In the genomic region with DNA sequence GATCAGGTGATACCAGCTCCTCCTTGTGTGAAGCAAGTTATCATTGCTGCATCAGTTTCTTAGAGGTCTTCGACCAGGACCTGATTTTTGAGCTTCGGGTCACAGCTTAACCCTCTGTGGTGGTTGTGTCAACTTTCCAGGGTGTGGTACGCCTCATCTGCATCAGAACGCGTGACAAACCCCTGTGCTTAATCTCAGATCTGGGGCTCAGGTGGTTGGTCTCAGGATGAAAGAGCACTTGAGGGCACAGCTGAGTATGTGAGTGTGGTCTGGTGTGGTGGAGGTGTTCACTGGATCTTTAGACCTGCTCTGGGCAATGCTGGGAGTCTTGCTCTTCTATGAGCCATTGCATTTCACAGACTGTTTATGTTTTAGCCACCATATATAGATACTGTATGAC, we compare ENCODE assay signal across 10 cellular contexts.
DNase-seq lines count a peak whose midpoint lies in the region; ATAC-seq and TF ChIP-seq lines count a peak whose summit lies in the region.
"Had no signal": no experiment of that assay in that cellular context is flagged by ENCODE, and none has a peak within 500 bp of the region (broad histone marks: within the 10 kb centered on the region; RNA-seq: fewer than 3 reads in every experiment).

No MANE protein-coding gene starts in this region.

- no peaks in the 10 kb centered on the region for H3K4me1 ChIP-seq in testis

- no peak for TF ChIP-seq POLR2A in testis (IDR thresholded peaks at IDR 0.05)

- no peak overlapping the region for H3K4me3 ChIP-seq in testis
- H3K4me3 ChIP-seq: SJSA1 had no signal

- no peaks in the 10 kb centered on the region for H3K9me3 Mint-ChIP-seq in activated CD8-positive, alpha-beta T cell treated with anti-CD3 and anti-CD28 coated beads, Interleukin-2, amount 10 ng/mL, durations not matched to agents 7 days and 5 days (ENCODE audit: insufficient read depth)
- no peaks in the 10 kb centered on the region for H3K9me3 Mint-ChIP-seq in activated naive CD8-positive, alpha-beta T cell treated with anti-CD3 and anti-CD28 coated beads, Interleukin-2, amount 10 ng/mL, durations not matched to agents 7 days and 5 days
- H3K9me3 Mint-ChIP-seq in glutamatergic neuron (ENCODE audit: unreplicated experiment): no peaks in the 10 kb centered on the region

- peak; percentile 50 for ATAC-seq in HG03457 (IDR thresholded peaks at IDR 0.05; ENCODE audit: unreplicated experiment)
- peak; percentile 83 for ATAC-seq in activated CD8-positive, alpha-beta T cell treated with anti-CD3 and anti-CD28 coated beads, Interleukin-2, amount 10 ng/mL, durations not matched to agents 7 days and 5 days
- peak; percentile 82 for ATAC-seq in activated naive CD8-positive, alpha-beta T cell treated with anti-CD3 and anti-CD28 coated beads, Interleukin-2, amount 10 ng/mL, durations not matched to agents 7 days and 5 days (ENCODE audit: low read depth)

- CTCF ChIA-PET in activated CD8-positive, alpha-beta T cell treated with anti-CD3 and anti-CD28 coated beads, Interleukin-2, amount 10 ng/mL, durations not matched to agents 7 days and 5 days (lab: Charles Lee): interaction anchor here (0.5 to 2.0 kb wide), 12 partner anchors 10 to 378 kb away, joined by 3 to 12 read pairs (median 3); partner anchors contain the start of genes C9orf40, NMRK1 and OSTF1

- no peaks in the 10 kb centered on the region for H3K36me3 ChIP-seq in testis (ENCODE audit: low read depth, missing control alignments)
- H3K36me3 ChIP-seq: SJSA1 had no signal

- H3K27ac Mint-ChIP-seq in activated CD8-positive, alpha-beta T cell treated with anti-CD3 and anti-CD28 coated beads, Interleukin-2, amount 10 ng/mL, durations not matched to agents 7 days and 5 days: peak overlapping the region; percentile 87
- H3K27ac Mint-ChIP-seq in activated naive CD8-positive, alpha-beta T cell treated with anti-CD3 and anti-CD28 coated beads, Interleukin-2, amount 10 ng/mL, durations not matched to agents 7 days and 5 days: peak overlapping the region; percentile 90
- H3K27ac Mint-ChIP-seq in glutamatergic neuron (ENCODE audit: unreplicated experiment): no peak overlapping the region

- WGBS in testis, 2 donors: 97 to 100% methylated on average over 2 to 5 of the region's 5 CpGs

- peak; percentile 84 for DNase-seq in activated CD8-positive, alpha-beta T cell treated with anti-CD3 and anti-CD28 coated beads, Interleukin-2, amount 10 ng/mL, durations not matched to agents 7 days and 5 days
- DNase-seq in activated naive CD8-positive, alpha-beta T cell treated with anti-CD3 and anti-CD28 coated beads, Interleukin-2, amount 10 ng/mL, durations not matched to agents 7 days and 5 days: peak; percentile 56
- peak; percentile 12 to 15 for DNase-seq in stimulated activated CD8-positive, alpha-beta memory T cell treated with anti-CD3 and anti-CD28 coated beads, Interleukin-2, amount 100 ng/mL, for 1 hour (ENCODE audit: low read depth in 2 of 2)
- DNase-seq in testis (no peak), glutamatergic neuron (no peak), NOMO-1 (lab: John Stamatoyannopoulos, UW; ENCODE audit: unreplicated experiment in 2 of 2) (no peak), midbrain (lab: John Stamatoyannopoulos, UW) (no peak)

- no peak for TF ChIP-seq CTCF in testis (IDR thresholded peaks at IDR 0.05)
- TF ChIP-seq CTCF in glutamatergic neuron (IDR thresholded peaks at IDR 0.05; ENCODE audit: partially characterized antibody, unreplicated experiment): no peak

- peaks cover 76% of the 10 kb centered on the region for H3K4me1 Mint-ChIP-seq in activated CD8-positive, alpha-beta T cell treated with anti-CD3 and anti-CD28 coated beads, Interleukin-2, amount 10 ng/mL, durations not matched to agents 7 days and 5 days (ENCODE audit: low read depth)
- peaks cover 54% of the 10 kb centered on the region for H3K4me1 Mint-ChIP-seq in activated naive CD8-positive, alpha-beta T cell treated with anti-CD3 and anti-CD28 coated beads, Interleukin-2, amount 10 ng/mL, durations not matched to agents 7 days and 5 days
- no peaks in the 10 kb centered on the region for H3K4me1 Mint-ChIP-seq in glutamatergic neuron (ENCODE audit: low read depth, unreplicated experiment)

- no peaks in the 10 kb centered on the region for H3K9me3 ChIP-seq in testis
- H3K9me3 ChIP-seq: SJSA1 had no signal

- H3K27ac ChIP-seq in testis: no peak overlapping the region
- H3K27ac ChIP-seq: C4-2B, SJSA1 had no signal

- H3K4me3 Mint-ChIP-seq in activated CD8-positive, alpha-beta T cell treated with anti-CD3 and anti-CD28 coated beads, Interleukin-2, amount 10 ng/mL, durations not matched to agents 7 days and 5 days: peak overlapping the region; percentile 46
- peak overlapping the region; percentile 60 for H3K4me3 Mint-ChIP-seq in activated naive CD8-positive, alpha-beta T cell treated with anti-CD3 and anti-CD28 coated beads, Interleukin-2, amount 10 ng/mL, durations not matched to agents 7 days and 5 days
- no peak overlapping the region for H3K4me3 Mint-ChIP-seq in glutamatergic neuron (ENCODE audit: unreplicated experiment)

- POLR2A ChIA-PET in activated CD8-positive, alpha-beta T cell treated with anti-CD3 and anti-CD28 coated beads, Interleukin-2, amount 10 ng/mL, durations not matched to agents 7 days and 5 days (lab: Charles Lee): interaction anchor here (0.8 to 1.6 kb wide), 6 partner anchors 9 to 65 kb away, joined by 3 to 12 read pairs (median 6); partner anchors contain the start of genes NMRK1 and OSTF1
- POLR2A ChIA-PET in activated naive CD8-positive, alpha-beta T cell treated with anti-CD3 and anti-CD28 coated beads, Interleukin-2, amount 10 ng/mL, durations not matched to agents 7 days and 5 days (lab: Charles Lee): interaction anchor here (0.9 to 1.9 kb wide), 4 partner anchors 10 to 1424 kb away, joined by 3 to 22 read pairs (median 4); partner anchors contain the start of genes CARNMT1, NMRK1 and OSTF1

- intact Hi-C loops in testis (cut with DNase I; ENCODE audit: low total_unique reads): no loop called here

- peaks cover 64% of the 10 kb centered on the region for H3K36me3 Mint-ChIP-seq in activated CD8-positive, alpha-beta T cell treated with anti-CD3 and anti-CD28 coated beads, Interleukin-2, amount 10 ng/mL, durations not matched to agents 7 days and 5 days (ENCODE audit: low read depth)
- H3K36me3 Mint-ChIP-seq in activated naive CD8-positive, alpha-beta T cell treated with anti-CD3 and anti-CD28 coated beads, Interleukin-2, amount 10 ng/mL, durations not matched to agents 7 days and 5 days: peaks cover 22% of the 10 kb centered on the region
- no peaks in the 10 kb centered on the region for H3K36me3 Mint-ChIP-seq in glutamatergic neuron (ENCODE audit: unreplicated experiment)

- H3K27me3 ChIP-seq in testis: no peaks in the 10 kb centered on the region
- H3K27me3 ChIP-seq: SJSA1 had no signal

- no peaks in the 10 kb centered on the region for H3K27me3 Mint-ChIP-seq in activated CD8-positive, alpha-beta T cell treated with anti-CD3 and anti-CD28 coated beads, Interleukin-2, amount 10 ng/mL, durations not matched to agents 7 days and 5 days (ENCODE audit: low read depth)
- H3K27me3 Mint-ChIP-seq in activated naive CD8-positive, alpha-beta T cell treated with anti-CD3 and anti-CD28 coated beads, Interleukin-2, amount 10 ng/mL, durations not matched to agents 7 days and 5 days: no peaks in the 10 kb centered on the region
- no peaks in the 10 kb centered on the region for H3K27me3 Mint-ChIP-seq in glutamatergic neuron (ENCODE audit: unreplicated experiment)

Comparison
In these comparisons a context has a peak if more than half of its experiments do, and no peak if none do; other contexts are left out.
1. DNase-seq: peak in activated CD8-positive, alpha-beta T cell treated with anti-CD3 and anti-CD28 coated beads, Interleukin-2, amount 10 ng/mL, durations not matched to agents 7 days and 5 days (single experiment), activated naive CD8-positive, alpha-beta T cell treated with anti-CD3 and anti-CD28 coated beads, Interleukin-2, amount 10 ng/mL, durations not matched to agents 7 days and 5 days (single experiment) and stimulated activated CD8-positive, alpha-beta memory T cell treated with anti-CD3 and anti-CD28 coated beads, Interleukin-2, amount 100 ng/mL, for 1 hour (2 of 2); none in testis (single experiment), glutamatergic neuron (single experiment), NOMO-1 (0 of 2) and midbrain (single experiment).
2. Peak in every context shown above with its lines, with median percentiles within 50 percentile points of each other: ATAC-seq.